Comparison of ENCODE assay signal across 8 cellular contexts in genomic region chr2:57720728-57721627, GRCh38.
DNase-seq lines count a peak whose midpoint lies in the region; ATAC-seq, FAIRE-seq and TF ChIP-seq lines count a peak whose summit lies in the region.

No MANE protein-coding gene starts in this region.

- H3K9ac ChIP-seq in SU-DHL-6 (ENCODE audit: low read length) (no peak overlapping the region), mammary epithelial cell (ENCODE audit: insufficient read depth, low read length) (no peak overlapping the region), keratinocyte (ENCODE audit: control insufficient read depth, extremely low read depth, insufficient read depth, low read length) (no peak overlapping the region)

- no peak for DNase-seq in Right ventricle myocardium inferior (ENCODE audit: missing footprints)
- DNase-seq in cardiac septum (ENCODE audit: low spot score), result no peak
- DNase-seq in HFFc6, result peak; percentile 65
- peak; percentile 52 for DNase-seq in LoVo (ENCODE audit: low spot score)
- DNase-seq in mammary epithelial cell, result peak; percentile 42
- peak; percentile 2 for DNase-seq in keratinocyte (ENCODE audit: low read depth, low spot score)
- peak; percentile 23 to 25 for DNase-seq in stimulated activated CD4-positive, alpha-beta T cell treated with anti-CD3 and anti-CD28 coated beads, Interleukin-2, amount 100 ng/mL, for 24 hours

- H3K27ac ChIP-seq in SU-DHL-6 (ENCODE audit: low read depth, low read length) (no peak overlapping the region), mammary epithelial cell (ENCODE audit: insufficient read depth, low read depth, low read length) (no peak overlapping the region), keratinocyte (ENCODE audit: control insufficient read depth, insufficient read depth, low read length) (no peak overlapping the region)

- dilution Hi-C loops in mammary epithelial cell (cut with HindIII; ENCODE audit: low sequenced_read_pairs) (no loop called here), keratinocyte (cut with MboI; ENCODE audit: extremely low pct_ligation_motif_present, low sequenced_read_pairs) (no loop called here)

- H3F3A ChIP-seq in SU-DHL-6 (ENCODE audit: insufficient read depth), result no peaks in the 10 kb centered on the region

- H3K4me2 ChIP-seq in SU-DHL-6 (ENCODE audit: low read depth, low read length, poor library complexity, severe bottlenecking) (no peak overlapping the region), mammary epithelial cell (ENCODE audit: insufficient read depth, low read depth, low read length) (peak overlapping the region; percentile 51), keratinocyte (ENCODE audit: control insufficient read depth, extremely low read depth, insufficient read depth, low read depth, low read length) (peak overlapping the region; percentile 83)

- H3K36me3 Mint-ChIP-seq in HFFc6 (ENCODE audit: low read depth), result no peaks in the 10 kb centered on the region

- peak overlapping the region; percentile 87 for H3K4me3 Mint-ChIP-seq in HFFc6

- peak overlapping the region; percentile 86 for H3K27ac Mint-ChIP-seq in HFFc6

- no peaks in the 10 kb centered on the region for H4K20me1 ChIP-seq in SU-DHL-6 (ENCODE audit: low read depth, low read length)
- H4K20me1 ChIP-seq in mammary epithelial cell (ENCODE audit: insufficient read depth, low read length), result no peaks in the 10 kb centered on the region
- H4K20me1 ChIP-seq in keratinocyte (ENCODE audit: control insufficient read depth, extremely low read depth, insufficient read depth, low read length), result no peaks in the 10 kb centered on the region

- H3K36me3 ChIP-seq in SU-DHL-6 (ENCODE audit: low read length) (no peaks in the 10 kb centered on the region), mammary epithelial cell (ENCODE audit: insufficient read depth, low read length) (no peaks in the 10 kb centered on the region), keratinocyte (ENCODE audit: control insufficient read depth in 2 of 2, extremely low read depth in 1 of 2, insufficient read depth in 2 of 2, low read length in 2 of 2) (no peaks in the 10 kb centered on the region)

- no peaks in the 10 kb centered on the region for H3K9me3 Mint-ChIP-seq in HFFc6

- FAIRE-seq in keratinocyte (lab: Jason Lieb, UNC), result peak; percentile 41

- intact Hi-C loops in Right ventricle myocardium inferior (cut with DNase I) (no loop called here), cardiac septum (cut with DNase I) (no loop called here), mammary epithelial cell (cut with micrococcal nuclease) (loop anchor here (1.0 to 5.0 kb wide), 2 partner anchors 36 to 850 kb away; no protein-coding TSS in a partner anchor)

- H2AFZ ChIP-seq in SU-DHL-6 (ENCODE audit: low read depth, low read length, severe bottlenecking), result no peak overlapping the region
- H2AFZ ChIP-seq in mammary epithelial cell (ENCODE audit: low read depth, low read length), result peak overlapping the region; percentile 91
- H2AFZ ChIP-seq in keratinocyte (ENCODE audit: control insufficient read depth, low read length), result peak overlapping the region; percentile 92

- WGBS in mammary epithelial cell (ENCODE audit: low coverage, missing lambda C conversion rate), result 20% methylated on average over 15 of the region's 16 CpGs

- peaks cover 10% of the 10 kb centered on the region; the same call in 1 of the 2 replicates for H3K27me3 Mint-ChIP-seq in HFFc6 (ENCODE audit: insufficient read depth)

- H3K4me1 Mint-ChIP-seq in HFFc6 (ENCODE audit: low read depth), result peaks cover 21% of the 10 kb centered on the region

- H3K27me3 ChIP-seq in SU-DHL-6 (ENCODE audit: low read length) (no peaks in the 10 kb centered on the region), mammary epithelial cell (ENCODE audit: insufficient read depth, low read length) (no peaks in the 10 kb centered on the region), keratinocyte (ENCODE audit: control insufficient read depth, extremely low read depth, insufficient read depth, low read length) (no peaks in the 10 kb centered on the region)

- in situ Hi-C loops in mammary epithelial cell (cut with MboI; ENCODE audit: low sequenced_read_pairs in 2 of 2), result no loop called here

- H3K79me2 ChIP-seq in SU-DHL-6 (ENCODE audit: insufficient read depth, low read length) (no peaks in the 10 kb centered on the region), mammary epithelial cell (ENCODE audit: insufficient read depth, low read length) (no peaks in the 10 kb centered on the region), keratinocyte (ENCODE audit: control insufficient read depth, insufficient read depth, low read length) (no peaks in the 10 kb centered on the region)

- H3K4me1 ChIP-seq in mammary epithelial cell (ENCODE audit: insufficient read depth, low read length) (peaks cover 5% of the 10 kb centered on the region), keratinocyte (ENCODE audit: control insufficient read depth, extremely low read depth, insufficient read depth, low read length) (peaks cover 7% of the 10 kb centered on the region)

- TF ChIP-seq CTCF in HFFc6 (IDR thresholded peaks at IDR 0.05) (peak; percentile 83), SU-DHL-6 (IDR thresholded peaks at IDR 0.05; ENCODE audit: insufficient read depth, low read length, poor library complexity, severe bottlenecking) (peak; percentile 53), mammary epithelial cell (conservative IDR thresholded peaks at IDR 0.05 in 1 of 2, IDR thresholded peaks at IDR 0.05 in 1 of 2; ENCODE audit: extremely low read depth in 1 of 2, insufficient read depth in 1 of 2, low read depth in 1 of 2, low read length in 2 of 2) (peak; percentile 71 to 84), keratinocyte (optimal IDR thresholded peaks at IDR 0.05 in 1 of 3, IDR thresholded peaks at IDR 0.05 in 1 of 3, conservative IDR thresholded peaks at IDR 0.05 in 1 of 3; ENCODE audit: extremely low read depth in 1 of 3, insufficient read depth in 2 of 3, low read length in 3 of 3) (peak; percentile 73 to 85 (median 76))

- H3K9me2 ChIP-seq in SU-DHL-6 (replicated peaks; ENCODE audit: insufficient read depth, low read length), result no peaks in the 10 kb centered on the region

- no TSS peak for BruUV-seq in mammary epithelial cell (replicated peaks; lab: Mats Ljungman, UMichigan)

- no peaks in the 10 kb centered on the region for H3K9me3 ChIP-seq in SU-DHL-6 (ENCODE audit: insufficient read depth, low read length)
- no peaks in the 10 kb centered on the region for H3K9me3 ChIP-seq in mammary epithelial cell (replicated peaks; ENCODE audit: insufficient read depth, low read length)
- H3K9me3 ChIP-seq in keratinocyte (ENCODE audit: control insufficient read depth, low read depth, low read length), result no peaks in the 10 kb centered on the region

- H3K4me3 ChIP-seq in SU-DHL-6 (ENCODE audit: insufficient read depth, low read length, poor library complexity, severe bottlenecking), result no peak overlapping the region
- peak overlapping the region in 1 of 3 experiments; percentile 22 for H3K4me3 ChIP-seq in mammary epithelial cell (replicated peaks in 1 of 3; ENCODE audit: insufficient read depth in 1 of 3, low read depth in 2 of 3, low read length in 3 of 3)
- H3K4me3 ChIP-seq in keratinocyte (ENCODE audit: control insufficient read depth in 2 of 3, extremely low read depth in 1 of 3, insufficient read depth in 2 of 3, low read depth in 1 of 3, low read length in 3 of 3), result peak overlapping the region in 2 of 3 experiments; percentile 23 to 39

- H3K9me1 ChIP-seq in keratinocyte (ENCODE audit: control insufficient read depth, extremely low read depth, insufficient read depth, low read length), result no peaks in the 10 kb centered on the region

- peak; percentile 76 for ATAC-seq in Right ventricle myocardium inferior

- CTCF ChIA-PET in mammary epithelial cell (lab: Charles Lee; ENCODE audit: low non-redundant PET), result interaction anchor here (0.6 to 0.7 kb wide), 3 partner anchors 80 to 895 kb away, joined by 3 to 4 read pairs (median 3); no protein-coding TSS in a partner anchor

Comparison
In these comparisons a context has a peak if more than half of its experiments do, and no peak if none do; other contexts are left out.
1. DNase-seq: peak in HFFc6 (single experiment), LoVo (single experiment), mammary epithelial cell (single experiment), keratinocyte (single experiment) and stimulated activated CD4-positive, alpha-beta T cell treated with anti-CD3 and anti-CD28 coated beads, Interleukin-2, amount 100 ng/mL, for 24 hours (2 of 2); none in Right ventricle myocardium inferior (single experiment) and cardiac septum (single experiment).
2. Peak in every context shown above with its lines, with median percentiles within 50 percentile points of each other: CTCF ChIP-seq.